In the genomic region with DNA sequence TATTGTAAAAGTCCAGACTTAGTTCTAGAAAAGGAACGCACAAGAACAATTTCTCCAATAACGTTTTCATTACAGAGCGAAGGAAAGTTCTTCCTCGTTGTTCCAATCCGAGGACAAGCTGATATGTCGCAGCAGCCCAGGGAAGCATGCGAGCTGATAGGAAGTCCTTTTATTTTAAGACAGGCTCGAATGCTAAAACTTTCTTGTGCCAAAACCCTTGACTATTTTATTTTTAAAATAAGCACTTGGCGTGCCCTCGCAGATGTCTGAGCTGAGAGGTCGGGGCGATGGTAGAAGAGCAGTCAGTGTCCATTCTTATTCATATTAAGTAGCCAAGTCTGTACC, we compare ENCODE assay signal across 9 cellular contexts. TPM values are rescaled to one million over a fixed set of nuclear protein-coding genes. Genes with fewer than 3 reads are reported as not detected.
DNase-seq lines count a peak whose midpoint lies in the region; ATAC-seq and TF ChIP-seq lines count a peak whose summit lies in the region.
"Had no signal": no experiment of that assay in that cellular context is flagged by ENCODE, and none has a peak within 500 bp of the region (broad histone marks: within the 10 kb centered on the region; RNA-seq: fewer than 3 reads in every experiment).

No MANE protein-coding gene starts in this region.

- peaks cover 41% of the 10 kb centered on the region for H3K4me1 Mint-ChIP-seq in dendritic cell treated with granulocyte-macrophage colony-stimulating factor and Interleukin-4, amounts not matched to agents 40 ng/mL and 50 ng/mL, for 4 days (ENCODE audit: low read depth)
- no peaks in the 10 kb centered on the region for H3K4me1 Mint-ChIP-seq in stimulated activated effector memory CD8-positive, alpha-beta T cell treated with anti-CD3 and anti-CD28 coated beads, Interleukin-12 subunit alpha, Interleukin-12 subunit beta, amount 100 ng/mL, for 72 hours

- CTCF ChIA-PET in A673 (lab: Charles Lee), result no interaction called here

- POLR2A ChIA-PET in A673 (lab: Charles Lee; ENCODE audit: low non-redundant PET), result interaction anchor here (0.6 kb wide), 1 partner anchor 10 kb away, joined by 3 read pairs; no protein-coding TSS in a partner anchor

- peak overlapping the region; percentile 90 for H3K27ac Mint-ChIP-seq in dendritic cell treated with granulocyte-macrophage colony-stimulating factor and Interleukin-4, amounts not matched to agents 40 ng/mL and 50 ng/mL, for 4 days
- H3K27ac Mint-ChIP-seq in stimulated activated effector memory CD8-positive, alpha-beta T cell treated with anti-CD3 and anti-CD28 coated beads, Interleukin-12 subunit alpha, Interleukin-12 subunit beta, amount 100 ng/mL, for 72 hours, result no peak overlapping the region

- DNase-seq in A673 (ENCODE audit: low spot score) (peak; percentile 0), KG1 (lab: John Stamatoyannopoulos, UW) (peak; percentile 5)
- DNase-seq in stimulated activated effector memory CD8-positive, alpha-beta T cell treated with anti-CD3 and anti-CD28 coated beads, Interleukin-12 subunit alpha, Interleukin-12 subunit beta, amount 100 ng/mL, for 72 hours (ENCODE audit: low spot score in 2 of 2), result no peak
- DNase-seq: effector CD4-positive, alpha-beta T cell had no signal

- no peak for TF ChIP-seq CTCF in A673 (conservative IDR thresholded peaks at IDR 0.05; ENCODE audit: low read depth, low read length)

- no TSS peak for BruUV-seq in A673 (replicated peaks; lab: Mats Ljungman, UMichigan)

- peak overlapping the region; percentile 90 for H3K4me3 Mint-ChIP-seq in dendritic cell treated with granulocyte-macrophage colony-stimulating factor and Interleukin-4, amounts not matched to agents 40 ng/mL and 50 ng/mL, for 4 days
- H3K4me3 Mint-ChIP-seq in stimulated activated effector memory CD8-positive, alpha-beta T cell treated with anti-CD3 and anti-CD28 coated beads, Interleukin-12 subunit alpha, Interleukin-12 subunit beta, amount 100 ng/mL, for 72 hours, result no peak overlapping the region

- no peaks in the 10 kb centered on the region for H3K36me3 ChIP-seq in A673 (ENCODE audit: insufficient read depth, low read length, poor library complexity, severe bottlenecking)

- ATAC-seq in stimulated activated effector memory CD8-positive, alpha-beta T cell treated with anti-CD3 and anti-CD28 coated beads, Interleukin-12 subunit alpha, Interleukin-12 subunit beta, amount 100 ng/mL, for 72 hours, result no peak
- no peak for ATAC-seq in GM18519 (IDR thresholded peaks at IDR 0.05; ENCODE audit: low FRiP score, unreplicated experiment)
- no peak for ATAC-seq in GM21825 (IDR thresholded peaks at IDR 0.05; ENCODE audit: unreplicated experiment)
- no peak for ATAC-seq in GM19351 (IDR thresholded peaks at IDR 0.05; ENCODE audit: unreplicated experiment)

- H3K36me3 Mint-ChIP-seq in dendritic cell treated with granulocyte-macrophage colony-stimulating factor and Interleukin-4, amounts not matched to agents 40 ng/mL and 50 ng/mL, for 4 days (ENCODE audit: low read depth), result peaks cover 14% of the 10 kb centered on the region
- H3K36me3 Mint-ChIP-seq in stimulated activated effector memory CD8-positive, alpha-beta T cell treated with anti-CD3 and anti-CD28 coated beads, Interleukin-12 subunit alpha, Interleukin-12 subunit beta, amount 100 ng/mL, for 72 hours, result no peaks in the 10 kb centered on the region

- H3K9me3 ChIP-seq in A673 (ENCODE audit: low read depth, low read length, poor library complexity, severe bottlenecking), result no peaks in the 10 kb centered on the region
- no peaks in the 10 kb centered on the region for H3K9me3 ChIP-seq in mononuclear cell (ENCODE audit: low read depth, low read length)

- no peak overlapping the region for H3K27ac ChIP-seq in A673 (ENCODE audit: low read depth, low read length, poor library complexity, severe bottlenecking)

- H3K27me3 ChIP-seq in A673 (replicated peaks; ENCODE audit: insufficient read depth, low read depth, low read length, poor library complexity) (no peaks in the 10 kb centered on the region), mononuclear cell (ENCODE audit: insufficient read depth, low read length) (peaks cover 23% of the 10 kb centered on the region)

- no peaks in the 10 kb centered on the region for H3K27me3 Mint-ChIP-seq in dendritic cell treated with granulocyte-macrophage colony-stimulating factor and Interleukin-4, amounts not matched to agents 40 ng/mL and 50 ng/mL, for 4 days

- H3K4me1 ChIP-seq in A673 (ENCODE audit: insufficient read depth, low read length, poor library complexity, severe bottlenecking) (no peaks in the 10 kb centered on the region), mononuclear cell (ENCODE audit: insufficient read depth, low read length) (peaks cover 24% of the 10 kb centered on the region)

- H3K9me3 Mint-ChIP-seq in dendritic cell treated with granulocyte-macrophage colony-stimulating factor and Interleukin-4, amounts not matched to agents 40 ng/mL and 50 ng/mL, for 4 days, result no peaks in the 10 kb centered on the region
- H3K9me3 Mint-ChIP-seq in stimulated activated effector memory CD8-positive, alpha-beta T cell treated with anti-CD3 and anti-CD28 coated beads, Interleukin-12 subunit alpha, Interleukin-12 subunit beta, amount 100 ng/mL, for 72 hours, result no peaks in the 10 kb centered on the region

- intact Hi-C loops in A673 (cut with micrococcal nuclease; ENCODE audit: unreplicated experiment), result no loop called here
- intact Hi-C loops in dendritic cell treated with granulocyte-macrophage colony-stimulating factor and Interleukin-4, amounts not matched to agents 40 ng/mL and 50 ng/mL, for 4 days (cut with micrococcal nuclease), result loop anchor here (5.0 kb wide), 2 partner anchors 38 to 53 kb away; no protein-coding TSS in a partner anchor

- peak overlapping the region; percentile 57 for H3K4me3 ChIP-seq in A673 (ENCODE audit: low read depth, low read length, poor library complexity, severe bottlenecking)
- H3K4me3 ChIP-seq in mononuclear cell (ENCODE audit: low read length), result peak overlapping the region; percentile 54

RNA-seq across cellular contexts. Expression of gene MITF, which starts 0.4 kb away (rescaled TPM):
- total RNA-seq in A673 (2021) (0.44 and 0.52 TPM in 2 replicates), mononuclear cell (2.1 TPM)

Comparison
In these comparisons a context has a peak if more than half of its experiments do, and no peak if none do; other contexts are left out.
1. DNase-seq: peak in A673 (single experiment) and KG1 (single experiment); none in stimulated activated effector memory CD8-positive, alpha-beta T cell treated with anti-CD3 and anti-CD28 coated beads, Interleukin-12 subunit alpha, Interleukin-12 subunit beta, amount 100 ng/mL, for 72 hours (0 of 2).